ENCODE assay signal across 6 cellular contexts in genomic region chr16:66899945-66900688, GRCh38. TPM values are rescaled to one million over a fixed set of nuclear protein-coding genes. Genes with fewer than 3 reads are reported as not detected.
DNase-seq lines count a peak whose midpoint lies in the region; ATAC-seq, FAIRE-seq and TF ChIP-seq lines count a peak whose summit lies in the region.

No MANE protein-coding gene starts in this region.

- no peak overlapping the region for H3K4me3 Mint-ChIP-seq in naive thymus-derived CD8-positive, alpha-beta T cell

- POLR2A ChIA-PET in naive thymus-derived CD8-positive, alpha-beta T cell (lab: Charles Lee): interaction anchor here (0.6 kb wide), 1 partner anchor 438 kb away, joined by 4 read pairs; no protein-coding TSS in a partner anchor

- no peaks in the 10 kb centered on the region for H3K36me3 Mint-ChIP-seq in naive thymus-derived CD8-positive, alpha-beta T cell

- peak overlapping the region in 1 of 10 donors; percentile 68 for H3K27ac Mint-ChIP-seq in naive thymus-derived CD8-positive, alpha-beta T cell

- ATAC-seq in omental fat pad (ENCODE audit: low FRiP score) (peak; percentile 66), HG02642 (IDR thresholded peaks at IDR 0.05; ENCODE audit: poor library complexity, unreplicated experiment) (no peak)
- no peak for ATAC-seq in naive thymus-derived CD8-positive, alpha-beta T cell

- no peak for FAIRE-seq in bronchial epithelial cell (lab: Jason Lieb, UNC)

- TF ChIP-seq CTCF in bronchial epithelial cell (IDR thresholded peaks at IDR 0.05; ENCODE audit: insufficient read depth, low read length, severe bottlenecking): no peak
- no peak for TF ChIP-seq CTCF in omental fat pad (IDR thresholded peaks at IDR 0.05)

- H3K9me3 Mint-ChIP-seq in naive thymus-derived CD8-positive, alpha-beta T cell: no peaks in the 10 kb centered on the region

- H3K27me3 Mint-ChIP-seq in naive thymus-derived CD8-positive, alpha-beta T cell: no peaks in the 10 kb centered on the region

- peaks cover 0 to 2% (median under 1%) of the 10 kb centered on the region in 4 donors for H3K4me1 Mint-ChIP-seq in naive thymus-derived CD8-positive, alpha-beta T cell

- peak; percentile 65 for DNase-seq in HT1080 (ENCODE audit: low read depth)
- peak; percentile 70 for DNase-seq in bronchial epithelial cell (ENCODE audit: low read depth)
- DNase-seq in omental fat pad (ENCODE audit: low spot score): peak; percentile 86
- no peak for DNase-seq in naive thymus-derived CD8-positive, alpha-beta T cell
- DNase-seq in amniotic stem cell (lab: John Stamatoyannopoulos, UW): no peak

- no peaks in the 10 kb centered on the region for H3K36me3 ChIP-seq in bronchial epithelial cell (ENCODE audit: control insufficient read depth, insufficient read depth, low read length)

- no peak overlapping the region for H3K4me3 ChIP-seq in bronchial epithelial cell (ENCODE audit: low read depth, low read length)

- H3K27me3 ChIP-seq in bronchial epithelial cell (ENCODE audit: control insufficient read depth, insufficient read depth, low read length): no peaks in the 10 kb centered on the region

RNA-seq across cellular contexts. Expression of gene CDH16, which starts 18.6 kb away (rescaled TPM):
- total RNA-seq in HT1080 (2014; rRNA removed; shearing (Covaris generic)): not detected in 2 replicates
- polyA plus RNA-seq in HT1080 (2015; cell fraction: cytosol; rRNA removed): not detected in 2 replicates
- not detected in 2 replicates for polyA plus RNA-seq in HT1080 (2015; cell fraction: nucleus; rRNA removed)
- total RNA-seq in bronchial epithelial cell: 1.8 and 5.8 TPM in 2 replicates
- not detected for total RNA-seq in omental fat pad
- not detected for total RNA-seq in naive thymus-derived CD8-positive, alpha-beta T cell
- polyA plus RNA-seq in naive thymus-derived CD8-positive, alpha-beta T cell: not detected

RNA-seq across cellular contexts. Expression of gene PDP2, which starts 19.8 kb away (rescaled TPM):
- 10.6 and 12.1 TPM in 2 replicates for total RNA-seq in HT1080 (2014; rRNA removed; shearing (Covaris generic))
- polyA plus RNA-seq in HT1080 (2015; cell fraction: cytosol; rRNA removed): 7.7 and 8.7 TPM in 2 replicates
- polyA plus RNA-seq in HT1080 (2015; cell fraction: nucleus; rRNA removed): 15.0 and 18.2 TPM in 2 replicates
- 6.3 and 9.0 TPM in 2 replicates for total RNA-seq in bronchial epithelial cell
- total RNA-seq in omental fat pad: 10 to 100 TPM; 17.9 to 48.2 (median 20.5) TPM
- 10 to 100 TPM; 10.0 to 11.3 TPM for total RNA-seq in naive thymus-derived CD8-positive, alpha-beta T cell
- 1 to 10 TPM; 1.2 to 1.8 (median 1.7) TPM for polyA plus RNA-seq in naive thymus-derived CD8-positive, alpha-beta T cell

RNA-seq across cellular contexts. Expression of gene RRAD, which starts 25.2 kb away (rescaled TPM):
- total RNA-seq in HT1080 (2014; rRNA removed; shearing (Covaris generic)): 0.13 TPM in 1 of 2 replicates, not detected in the other
- polyA plus RNA-seq in HT1080 (2015; cell fraction: cytosol; rRNA removed): 0.56 and 0.71 TPM in 2 replicates
- 1.2 and 1.3 TPM in 2 replicates for polyA plus RNA-seq in HT1080 (2015; cell fraction: nucleus; rRNA removed)
- 75.0 and 130 TPM in 2 replicates for total RNA-seq in bronchial epithelial cell
- 10 to 100 TPM in 3 of 4 donors, 1 to 10 TPM in 1; 3.8 to 21.0 (median 11.9) TPM for total RNA-seq in omental fat pad
- total RNA-seq in naive thymus-derived CD8-positive, alpha-beta T cell: under 1 TPM in 1 of 2 experiments, not detected in 1; 0.55 TPM
- not detected for polyA plus RNA-seq in naive thymus-derived CD8-positive, alpha-beta T cell

RNA-seq across cellular contexts. Expression of gene CIAO2B, which starts 34.1 kb away (rescaled TPM):
- total RNA-seq in HT1080 (2014; rRNA removed; shearing (Covaris generic)): 230 and 244 TPM in 2 replicates
- 159 and 202 TPM in 2 replicates for polyA plus RNA-seq in HT1080 (2015; cell fraction: cytosol; rRNA removed)
- 63.4 and 70.7 TPM in 2 replicates for polyA plus RNA-seq in HT1080 (2015; cell fraction: nucleus; rRNA removed)
- total RNA-seq in bronchial epithelial cell: 227 and 333 TPM in 2 replicates
- 10 to 100 TPM; 50.4 to 86.8 (median 70.4) TPM for total RNA-seq in omental fat pad
- 10 to 100 TPM; 57.6 to 64.4 TPM for total RNA-seq in naive thymus-derived CD8-positive, alpha-beta T cell
- polyA plus RNA-seq in naive thymus-derived CD8-positive, alpha-beta T cell: 100 to 1,000 TPM in 1 of 3 donors, 10 to 100 TPM in 2; 86.1 to 110 (median 91.3) TPM

RNA-seq across cellular contexts. Expression of gene CES2, which starts 35.2 kb away (rescaled TPM):
- total RNA-seq in HT1080 (2014; rRNA removed; shearing (Covaris generic)): 19.3 and 24.0 TPM in 2 replicates
- 24.5 and 26.0 TPM in 2 replicates for polyA plus RNA-seq in HT1080 (2015; cell fraction: cytosol; rRNA removed)
- polyA plus RNA-seq in HT1080 (2015; cell fraction: nucleus; rRNA removed): 28.3 and 30.0 TPM in 2 replicates
- 78.2 and 434 TPM in 2 replicates for total RNA-seq in bronchial epithelial cell
- 10 to 100 TPM; 25.1 to 34.3 (median 28.1) TPM for total RNA-seq in omental fat pad
- 10 to 100 TPM; 56.7 to 62.7 TPM for total RNA-seq in naive thymus-derived CD8-positive, alpha-beta T cell
- 10 to 100 TPM; 21.1 to 31.2 (median 31.2) TPM for polyA plus RNA-seq in naive thymus-derived CD8-positive, alpha-beta T cell

Comparison
In these comparisons a context has a peak if more than half of its experiments do, and no peak if none do; other contexts are left out.
1. DNase-seq: peak in HT1080 (single experiment), bronchial epithelial cell (single experiment) and omental fat pad (single experiment); none in naive thymus-derived CD8-positive, alpha-beta T cell (0 of 10) and amniotic stem cell (single experiment).